Comparison of ENCODE assay signal across 14 cellular contexts in the genomic region with DNA sequence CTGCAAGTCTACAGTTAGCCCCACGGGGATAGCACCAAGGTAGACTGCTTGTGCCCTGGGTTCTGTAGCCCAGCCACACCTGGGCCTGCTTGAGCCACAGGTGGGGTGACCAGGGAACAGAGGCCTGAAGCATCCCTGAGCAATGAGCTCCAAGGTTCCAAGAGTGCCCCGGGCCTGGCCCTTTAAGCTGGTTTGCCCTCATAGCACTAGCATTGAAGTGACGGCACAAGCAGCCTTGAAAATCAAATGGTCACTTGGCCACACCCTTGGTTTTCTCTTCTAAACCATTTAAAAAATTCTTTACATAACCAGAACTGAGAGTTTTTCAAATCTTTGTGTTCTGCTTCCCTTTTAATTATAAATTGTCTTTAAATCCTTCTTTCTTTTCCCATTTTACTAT. TPM values are rescaled to one million over a fixed set of nuclear protein-coding genes. Genes with fewer than 3 reads are reported as not detected.
DNase-seq lines count a peak whose midpoint lies in the region; ATAC-seq and TF ChIP-seq lines count a peak whose summit lies in the region.
"Had no signal": no experiment of that assay in that cellular context is flagged by ENCODE, and none has a peak within 500 bp of the region (broad histone marks: within the 10 kb centered on the region; RNA-seq: fewer than 3 reads in every experiment).

No MANE protein-coding gene starts in this region.

- TF ChIP-seq CTCF in HEK293 (tag by site-specific recombination; IDR thresholded peaks at IDR 0.05) (no peak), psoas muscle (IDR thresholded peaks at IDR 0.05) (no peak), upper lobe of right lung (IDR thresholded peaks at IDR 0.05) (no peak), suprapubic skin (IDR thresholded peaks at IDR 0.05) (no peak)

- intact Hi-C loops in psoas muscle (cut with DNase I) (loop anchor here in 1 of 2 donors (10.0 kb wide), 1 partner anchor 47 kb away; no protein-coding TSS in a partner anchor), upper lobe of right lung (cut with DNase I) (no loop called here)

- no peak overlapping the region for H3K4me3 ChIP-seq in HEK293 (ENCODE audit: low read depth, low read length)
- no peak overlapping the region for H3K4me3 ChIP-seq in psoas muscle
- no peak overlapping the region for H3K4me3 ChIP-seq in upper lobe of right lung
- no peak overlapping the region for H3K4me3 ChIP-seq in suprapubic skin
- H3K4me3 ChIP-seq: BLaER1, GM23248 had no signal

- no peak for TF ChIP-seq EP300 in suprapubic skin (IDR thresholded peaks at IDR 0.05)

- H3K36me3 ChIP-seq in HEK293 (ENCODE audit: control insufficient read depth in 2 of 2, insufficient read depth in 1 of 2, low read length in 2 of 2) (no peaks in the 10 kb centered on the region), psoas muscle (ENCODE audit: insufficient read depth in 1 of 2, low read depth in 1 of 2) (peaks cover 0 to 7% of the 10 kb centered on the region in 2 donors), upper lobe of right lung (no peaks in the 10 kb centered on the region), suprapubic skin (no peaks in the 10 kb centered on the region)

- CTCF ChIA-PET in HEK293 (lab: Yijun Ruan, JAX), result interaction anchor here (1.0 to 1.1 kb wide), 2 partner anchors 22 to 23 kb away, joined by 4 read pairs; no protein-coding TSS in a partner anchor

- no peak for DNase-seq in psoas muscle
- no peak for DNase-seq in upper lobe of right lung
- DNase-seq in suprapubic skin (ENCODE audit: low spot score in 2 of 2), result no peak
- DNase-seq: 8988T; CD8-positive, alpha-beta memory T cell; DMS53; GF-D8; H7 had no signal

- H3K27ac ChIP-seq in HEK293 (ENCODE audit: extremely low read depth, low read depth, low read length), result no peak overlapping the region
- peak overlapping the region; percentile 58 for H3K27ac ChIP-seq in psoas muscle
- H3K27ac ChIP-seq in upper lobe of right lung, result no peak overlapping the region
- H3K27ac ChIP-seq in suprapubic skin, result no peak overlapping the region
- H3K27ac ChIP-seq: BLaER1, GM23248 had no signal

- H3K27me3 ChIP-seq in psoas muscle (ENCODE audit: insufficient read depth in 3 of 3, low read length in 2 of 3) (no peaks in the 10 kb centered on the region), upper lobe of right lung (no peaks in the 10 kb centered on the region), suprapubic skin (no peaks in the 10 kb centered on the region)
- H3K27me3 ChIP-seq: BLaER1 had no signal

- POLR2A ChIA-PET in HEK293 (lab: Yijun Ruan, JAX), result no interaction called here

- H3K4me1 ChIP-seq in HEK293 (ENCODE audit: control insufficient read depth, insufficient read depth, low read length), result no peaks in the 10 kb centered on the region
- H3K4me1 ChIP-seq in psoas muscle, result peaks cover 20% of the 10 kb centered on the region
- no peaks in the 10 kb centered on the region for H3K4me1 ChIP-seq in upper lobe of right lung
- no peaks in the 10 kb centered on the region for H3K4me1 ChIP-seq in suprapubic skin

- ATAC-seq in esophagus mucosa (peak; percentile 18), psoas muscle (peak in 3 of 4 donors; percentile 4 to 24 (median 16)), upper lobe of right lung (peak; percentile 37), GM18867 (IDR thresholded peaks at IDR 0.05; ENCODE audit: unreplicated experiment) (no peak), HG02642 (IDR thresholded peaks at IDR 0.05; ENCODE audit: poor library complexity, unreplicated experiment) (no peak)

- no peak for TF ChIP-seq POLR2A in suprapubic skin (IDR thresholded peaks at IDR 0.05)

- WGBS in psoas muscle, 3 donors, result 77 to 96% (median 77%) methylated on average over 3 of the region's 3 CpGs
- 91% methylated on average over 3 of the region's 3 CpGs for whole genome bisulfite sequencing in suprapubic skin

- no peaks in the 10 kb centered on the region for H3K9me3 ChIP-seq in HEK293 (ENCODE audit: control insufficient read depth, insufficient read depth, low read depth, low read length)
- H3K9me3 ChIP-seq in psoas muscle, result no peaks in the 10 kb centered on the region
- H3K9me3 ChIP-seq in upper lobe of right lung, result no peaks in the 10 kb centered on the region
- H3K9me3 ChIP-seq in suprapubic skin, result no peaks in the 10 kb centered on the region

TF ChIP-seq in HEK293, 187 proteins besides CTCF, POLR2A, EP300 and RAD21:
- TF ChIP-seq SCRT2 (tag by site-specific recombination; IDR thresholded peaks at IDR 0.05) (0 out of 2 replicates have a peak, but pooled peaks have one; percentile 15), ZNF707 (tag by site-specific recombination; IDR thresholded peaks at IDR 0.05) (no peak)
- TF ChIP-seq, protein P1, sequence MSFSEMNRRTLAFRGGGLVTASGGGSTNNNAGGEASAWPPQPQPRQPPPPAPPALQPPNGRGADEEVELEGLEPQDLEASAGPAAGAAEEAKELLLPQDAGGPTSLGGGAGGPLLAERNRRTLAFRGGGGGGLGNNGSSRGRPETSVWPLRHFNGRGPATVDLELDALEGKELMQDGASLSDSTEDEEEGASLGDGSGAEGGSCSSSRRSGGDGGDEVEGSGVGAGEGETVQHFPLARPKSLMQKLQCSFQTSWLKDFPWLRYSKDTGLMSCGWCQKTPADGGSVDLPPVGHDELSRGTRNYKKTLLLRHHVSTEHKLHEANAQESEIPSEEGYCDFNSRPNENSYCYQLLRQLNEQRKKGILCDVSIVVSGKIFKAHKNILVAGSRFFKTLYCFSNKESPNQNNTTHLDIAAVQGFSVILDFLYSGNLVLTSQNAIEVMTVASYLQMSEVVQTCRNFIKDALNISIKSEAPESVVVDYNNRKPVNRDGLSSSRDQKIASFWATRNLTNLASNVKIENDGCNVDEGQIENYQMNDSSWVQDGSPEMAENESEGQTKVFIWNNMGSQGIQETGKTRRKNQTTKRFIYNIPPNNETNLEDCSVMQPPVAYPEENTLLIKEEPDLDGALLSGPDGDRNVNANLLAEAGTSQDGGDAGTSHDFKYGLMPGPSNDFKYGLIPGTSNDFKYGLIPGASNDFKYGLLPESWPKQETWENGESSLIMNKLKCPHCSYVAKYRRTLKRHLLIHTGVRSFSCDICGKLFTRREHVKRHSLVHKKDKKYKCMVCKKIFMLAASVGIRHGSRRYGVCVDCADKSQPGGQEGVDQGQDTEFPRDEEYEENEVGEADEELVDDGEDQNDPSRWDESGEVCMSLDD (tag by site-specific recombination; IDR thresholded peaks at IDR 0.05), result no peak

RNA-seq across cellular contexts. Expression of gene FBXO10, which starts 24.7 kb away (rescaled TPM):
- total RNA-seq in esophagus mucosa (3.4 TPM), psoas muscle (10 to 100 TPM; 31.3 to 90.4 (median 43.0) TPM), upper lobe of right lung (8.0 TPM), suprapubic skin (1 to 10 TPM; 2.7 to 4.7 (median 3.2) TPM)
- 10 to 100 TPM; 12.1 to 32.5 (median 27.3) TPM for polyA plus RNA-seq in psoas muscle

RNA-seq across cellular contexts. Expression of gene TOMM5, which starts 40.9 kb away (rescaled TPM):
- total RNA-seq in esophagus mucosa (73.6 TPM), psoas muscle (100 to 1,000 TPM in 2 of 4 donors, 10 to 100 TPM in 2; 65.2 to 104 (median 98.9) TPM), upper lobe of right lung (60.7 TPM), suprapubic skin (10 to 100 TPM; 44.3 to 82.1 (median 76.0) TPM)
- polyA plus RNA-seq in psoas muscle, result 100 to 1,000 TPM; 144 to 280 (median 234) TPM

Comparison
In these comparisons a context has a peak if more than half of its experiments do, and no peak if none do; other contexts are left out.
1. ATAC-seq: peak in esophagus mucosa (single experiment), psoas muscle (3 of 4) and upper lobe of right lung (single experiment); none in GM18867 (single experiment) and HG02642 (single experiment).